Comparison of ENCODE assay signal across 18 cellular contexts in the genomic region with DNA sequence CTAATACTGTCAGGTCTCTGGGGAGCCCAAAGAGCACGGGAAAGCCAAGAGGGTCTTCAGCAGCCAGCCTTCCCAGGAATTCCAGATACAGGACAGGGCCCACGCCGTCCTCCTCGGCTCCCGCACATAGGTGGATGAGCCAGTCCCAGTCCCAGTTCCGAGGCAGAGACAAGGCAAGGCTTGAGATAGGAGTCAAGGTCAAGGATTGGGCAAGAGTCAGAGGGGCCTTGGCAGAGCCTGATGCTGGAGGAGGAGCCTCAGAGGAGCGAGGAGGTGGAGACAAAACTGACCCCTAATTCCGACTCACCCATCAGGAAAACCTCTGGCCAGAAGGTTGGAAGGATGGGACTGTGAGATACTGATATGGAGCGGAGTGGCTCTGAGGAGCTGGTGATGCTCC. TPM values are rescaled to one million over a fixed set of nuclear protein-coding genes. Genes with fewer than 3 reads are reported as not detected.
DNase-seq lines count a peak whose midpoint lies in the region; ATAC-seq, FAIRE-seq and TF ChIP-seq lines count a peak whose summit lies in the region.
"Had no signal": no experiment of that assay in that cellular context is flagged by ENCODE, and none has a peak within 500 bp of the region (broad histone marks: within the 10 kb centered on the region; RNA-seq: fewer than 3 reads in every experiment).

No MANE protein-coding gene starts in this region.

- no peak for FAIRE-seq in H1 (lab: Jason Lieb, UNC)

- H2BK20ac ChIP-seq in H1 (ENCODE audit: low read length): no peak overlapping the region

- no peak for TF ChIP-seq RAD21 in H1 (IDR thresholded peaks at IDR 0.05 in 1 of 2, conservative IDR thresholded peaks at IDR 0.05 in 1 of 2; ENCODE audit: low read depth in 2 of 2, low read length in 2 of 2)

- H3K79me2 ChIP-seq in H1 (ENCODE audit: control insufficient read depth in 1 of 2, insufficient read depth in 2 of 2, low read length in 2 of 2): no peaks in the 10 kb centered on the region

- peak overlapping the region; percentile 37 for H4K91ac ChIP-seq in H1 (replicated peaks; ENCODE audit: insufficient read length, low read length)

- intact Hi-C loops in stomach (cut with DNase I; ENCODE audit: low total_unique reads): no loop called here

- TF ChIP-seq CTCF in H1 (IDR thresholded peaks at IDR 0.05; ENCODE audit: control extremely low read depth in 1 of 3, insufficient read depth in 1 of 3, low read depth in 1 of 3, low read length in 3 of 3): no peak
- no peak for TF ChIP-seq CTCF in omental fat pad (IDR thresholded peaks at IDR 0.05)
- TF ChIP-seq CTCF in stomach (IDR thresholded peaks at IDR 0.05): no peak

- in situ Hi-C loops in HAP-1 (cut with MboI; ENCODE audit: low sequenced_read_pairs): no loop called here

- no peak overlapping the region for H3K56ac ChIP-seq in H1 (replicated peaks; ENCODE audit: insufficient read length, low read depth, low read length)

- H3K14ac ChIP-seq in H1 (ENCODE audit: insufficient read length): no peak overlapping the region

- H3K9me3 Mint-ChIP-seq in stimulated activated effector memory CD8-positive, alpha-beta T cell treated with anti-CD3 and anti-CD28 coated beads, Interleukin-12 subunit alpha, Interleukin-12 subunit beta, amount 100 ng/mL, for 72 hours: no peaks in the 10 kb centered on the region
- H3K9me3 Mint-ChIP-seq: CD4-positive, CD25-positive, alpha-beta regulatory T cell had no signal

- no peak overlapping the region for H2AK5ac ChIP-seq in H1 (ENCODE audit: low read depth, low read length)

- H3K36me3 ChIP-seq in H1 (ENCODE audit: control insufficient read depth in 2 of 4, insufficient read depth in 4 of 4, low read length in 3 of 4) (no peaks in the 10 kb centered on the region), stomach (no peaks in the 10 kb centered on the region), HAP-1 (replicated peaks) (no peaks in the 10 kb centered on the region)
- H3K36me3 ChIP-seq: Peyer's patch had no signal

- TF ChIP-seq EP300 in H1 (IDR thresholded peaks at IDR 0.05; ENCODE audit: borderline replicate concordance in 1 of 2, low read depth in 2 of 2, low read length in 2 of 2) (no peak), stomach (IDR thresholded peaks at IDR 0.05) (no peak)

- TF ChIP-seq POLR2A in H1 (IDR thresholded peaks at IDR 0.05; ENCODE audit: control extremely low read depth in 1 of 2, low read depth in 2 of 2, low read length in 2 of 2): no peak
- no peak for TF ChIP-seq POLR2A in stomach (IDR thresholded peaks at IDR 0.05)

- H4K5ac ChIP-seq in H1 (ENCODE audit: insufficient read length, low read depth, low read length): no peak overlapping the region

- H3K4me1 Mint-ChIP-seq in T-helper 17 cell: peaks cover 3% of the 10 kb centered on the region
- H3K4me1 Mint-ChIP-seq in stimulated activated effector memory CD8-positive, alpha-beta T cell treated with anti-CD3 and anti-CD28 coated beads, Interleukin-12 subunit alpha, Interleukin-12 subunit beta, amount 100 ng/mL, for 72 hours: no peaks in the 10 kb centered on the region
- H3K4me1 Mint-ChIP-seq: CD4-positive, CD25-positive, alpha-beta regulatory T cell had no signal

- H2BK5ac ChIP-seq in H1 (ENCODE audit: low read depth, low read length): no peak overlapping the region

- H3K4me1 ChIP-seq in H1 (replicated peaks in 1 of 4; ENCODE audit: control insufficient read depth in 3 of 4, insufficient read depth in 4 of 4, low read length in 3 of 4): no peaks in the 10 kb centered on the region
- H3K4me1 ChIP-seq in stomach: peaks cover 0 to 11% (median 5%) of the 10 kb centered on the region in 4 donors
- H3K4me1 ChIP-seq in HAP-1: no peaks in the 10 kb centered on the region

- no peak overlapping the region for H3K4me2 ChIP-seq in H1 (ENCODE audit: insufficient read depth in 1 of 2, low read depth in 2 of 2, low read length in 2 of 2)

- H3K23me2 ChIP-seq in H1 (ENCODE audit: low read depth, low read length): no peaks in the 10 kb centered on the region

- no peak overlapping the region for H2BK120ac ChIP-seq in H1 (replicated peaks; ENCODE audit: low read depth, low read length)

- H3K4ac ChIP-seq in H1 (replicated peaks; ENCODE audit: insufficient read length, low read depth, low read length): no peak overlapping the region

- H3K9ac ChIP-seq in H1 (replicated peaks in 1 of 4; ENCODE audit: extremely low read depth in 1 of 4, low read depth in 3 of 4, low read length in 3 of 4): no peak overlapping the region
- H3K9ac ChIP-seq: GM23248 had no signal

- DNase-seq in T-helper 17 cell (no peak), H1 (ENCODE audit: low read depth in 1 of 2, low spot score in 2 of 2) (no peak), omental fat pad (ENCODE audit: low spot score) (no peak), stomach (no peak), HAP-1 (ENCODE audit: low spot score in 2 of 2) (no peak), activated T-cell treated with anti-CD3 and anti-CD28 coated beads for 4 hours (no peak)
- DNase-seq in stimulated activated effector memory CD8-positive, alpha-beta T cell treated with anti-CD3 and anti-CD28 coated beads, Interleukin-12 subunit alpha, Interleukin-12 subunit beta, amount 100 ng/mL, for 72 hours (ENCODE audit: low spot score in 2 of 2): no peak
- DNase-seq: CD4-positive, CD25-positive, alpha-beta regulatory T cell; DMS79; GM23248; HCEC 1CT; Kasumi-1; NCI-H1694 treated with DMSO at 0.1 percent for 48 hours; NCI-H2081 treated with DMSO at 0.1 percent for 48 hours; NCI-H526; Peyer's patch; Right ventricle myocardium superior had no signal

- no peak overlapping the region for H3K4me3 ChIP-seq in H1 (ENCODE audit: extremely low read depth in 1 of 4, insufficient read depth in 2 of 4, low read depth in 3 of 4, low read length in 4 of 4)
- H3K4me3 ChIP-seq in stomach: no peak overlapping the region
- no peak overlapping the region for H3K4me3 ChIP-seq in HAP-1
- H3K4me3 ChIP-seq: GM23248, Peyer's patch had no signal

- H3K9me3 ChIP-seq in T-helper 17 cell (ENCODE audit: control insufficient read depth, low read length, poor library complexity, severe bottlenecking) (no peaks in the 10 kb centered on the region), H1 (ENCODE audit: insufficient read depth in 2 of 2, low read depth in 1 of 2, low read length in 1 of 2) (no peaks in the 10 kb centered on the region), stomach (no peaks in the 10 kb centered on the region), HAP-1 (no peaks in the 10 kb centered on the region)
- H3K9me3 ChIP-seq: Peyer's patch had no signal

- no peaks in the 10 kb centered on the region for H4K20me1 ChIP-seq in H1 (replicated peaks in 1 of 2; ENCODE audit: control insufficient read depth in 1 of 2, insufficient read depth in 2 of 2, low read length in 2 of 2)

- peak overlapping the region; percentile 71 for H3K27ac Mint-ChIP-seq in T-helper 17 cell
- peak overlapping the region; percentile 74 for H3K27ac Mint-ChIP-seq in stimulated activated effector memory CD8-positive, alpha-beta T cell treated with anti-CD3 and anti-CD28 coated beads, Interleukin-12 subunit alpha, Interleukin-12 subunit beta, amount 100 ng/mL, for 72 hours

- H3K27me3 ChIP-seq in H1 (replicated peaks in 1 of 4; ENCODE audit: control insufficient read depth in 3 of 4, extremely low read depth in 1 of 4, insufficient read depth in 3 of 4, low read length in 3 of 4): no peaks in the 10 kb centered on the region
- no peaks in the 10 kb centered on the region for H3K27me3 ChIP-seq in stomach
- no peaks in the 10 kb centered on the region for H3K27me3 ChIP-seq in HAP-1 (ENCODE audit: low read depth)
- H3K27me3 ChIP-seq: Peyer's patch had no signal

- H3K27ac ChIP-seq in H1 (ENCODE audit: low read depth, low read length): no peak overlapping the region
- H3K27ac ChIP-seq in stomach: no peak overlapping the region
- H3K27ac ChIP-seq: GM23248, Peyer's patch had no signal

- H2BK15ac ChIP-seq in H1 (ENCODE audit: low read length): no peak overlapping the region

- POLR2A ChIA-PET in H1 (lab: Charles Lee; ENCODE audit: partially characterized antibody): interaction anchor here (0.7 kb wide), 1 partner anchor 809 kb away, joined by 3 read pairs; no protein-coding TSS in a partner anchor

- no peak overlapping the region for H3K4me3 Mint-ChIP-seq in T-helper 17 cell
- no peak overlapping the region for H3K4me3 Mint-ChIP-seq in stimulated activated effector memory CD8-positive, alpha-beta T cell treated with anti-CD3 and anti-CD28 coated beads, Interleukin-12 subunit alpha, Interleukin-12 subunit beta, amount 100 ng/mL, for 72 hours
- H3K4me3 Mint-ChIP-seq: CD4-positive, CD25-positive, alpha-beta regulatory T cell had no signal

- H3K79me1 ChIP-seq in H1 (ENCODE audit: low read depth, low read length): no peaks in the 10 kb centered on the region

- H3K18ac ChIP-seq in H1 (ENCODE audit: extremely low read depth, low read length): no peak overlapping the region

- H2AFZ ChIP-seq in H1 (ENCODE audit: low read length): no peak overlapping the region
- H2AFZ ChIP-seq: GM23248 had no signal

- WGBS in H1 (ENCODE audit: extremely low coverage in 1 of 2, insufficient coverage in 1 of 2, insufficient read length in 1 of 2, insufficient replicate concordance in 2 of 2, low coverage in 1 of 2, low lambda C conversion rate in 2 of 2, missing lambda C conversion rate in 1 of 2), 2 experiments: 73% methylated on average over 9 of the region's 9 CpGs; no CpG with 5 or more reads in 1 of the 2 experiments
- WGBS in stomach, 5 donors: 85 to 94% (median 90%) methylated on average over 6 to 9 of the region's 9 CpGs

- CTCF ChIA-PET in H1 (lab: Charles Lee; ENCODE audit: partially characterized antibody): interaction anchor here (0.7 to 16.8 kb wide), 16 partner anchors 12 to 214 kb away, joined by 3 to 108 read pairs (median 4); a partner anchor contains a TSS

- H3K23ac ChIP-seq in H1 (ENCODE audit: insufficient read length): no peak overlapping the region

- no peaks in the 10 kb centered on the region for H3K36me3 Mint-ChIP-seq in T-helper 17 cell (ENCODE audit: low read depth)
- no peaks in the 10 kb centered on the region for H3K36me3 Mint-ChIP-seq in stimulated activated effector memory CD8-positive, alpha-beta T cell treated with anti-CD3 and anti-CD28 coated beads, Interleukin-12 subunit alpha, Interleukin-12 subunit beta, amount 100 ng/mL, for 72 hours
- H3K36me3 Mint-ChIP-seq: CD4-positive, CD25-positive, alpha-beta regulatory T cell had no signal

- ATAC-seq in T-helper 17 cell: no peak
- peak; percentile 47 for ATAC-seq in omental fat pad (ENCODE audit: low FRiP score)
- no peak for ATAC-seq in stimulated activated effector memory CD8-positive, alpha-beta T cell treated with anti-CD3 and anti-CD28 coated beads, Interleukin-12 subunit alpha, Interleukin-12 subunit beta, amount 100 ng/mL, for 72 hours

- no peaks in the 10 kb centered on the region for H3K27me3 Mint-ChIP-seq in T-helper 17 cell
- H3K27me3 Mint-ChIP-seq: CD4-positive, CD25-positive, alpha-beta regulatory T cell had no signal

- no peak overlapping the region for H2BK12ac ChIP-seq in H1 (ENCODE audit: low read depth, low read length)

- no peak overlapping the region for H4K8ac ChIP-seq in H1 (ENCODE audit: extremely low read depth, insufficient read depth, low read length)

RNA-seq across cellular contexts. Expression of a gene that starts 21.0 kb away (rescaled TPM):
- total RNA-seq in T-helper 17 cell: not detected
- total RNA-seq in H1 (2021; fragmentation: NEBNext Ultra II Directional; extraction: Animal tissue kit (Norgen Biotek cat#: 25700)): 0.08 TPM in 1 of 2 replicates, not detected in the other
- polyA plus RNA-seq in H1 (2011; rRNA removed): 0.05 and 0.06 TPM in 2 replicates
- 0.05 TPM for polyA plus RNA-seq in H1 (2011; cell fraction: cytosol; rRNA removed)
- polyA plus RNA-seq in H1 (2011; cell fraction: nucleus; rRNA removed): 0.06 TPM
- 0.05 to 0.06 TPM in 2 of 4 replicates, not detected in the others for polyA plus RNA-seq in H1 (2012, experiment 1 of 2)
- polyA plus RNA-seq in H1 (2012, experiment 2 of 2): 0.07 TPM
- 0.04 TPM for polyA plus RNA-seq in H1 (2013, experiment 1 of 2)
- polyA plus RNA-seq in H1 (2013, experiment 2 of 2): 0.09 TPM
- 0.03 and 0.10 TPM in 2 replicates for polyA minus RNA-seq in H1 (2011; rRNA and poly(A)+ RNA removed)
- polyA minus RNA-seq in H1 (2011; cell fraction: cytosol; rRNA and poly(A)+ RNA removed): 0.37 TPM
- polyA minus RNA-seq in H1 (2011; cell fraction: nucleus; rRNA and poly(A)+ RNA removed): 0.20 TPM
- total RNA-seq in omental fat pad: 1 to 10 TPM in 1 of 4 donors, under 1 TPM in 2, not detected in 1; 0.37 to 5.5 (median 0.75) TPM
- under 1 TPM in 3 of 5 donors, not detected in 2; 0.29 to 0.45 (median 0.37) TPM for total RNA-seq in stomach
- 1 to 10 TPM in 2 of 3 donors, not detected in 1; 3.1 to 3.7 TPM for polyA plus RNA-seq in stomach
- total RNA-seq: CD4-positive, CD25-positive, alpha-beta regulatory T cell; OCI-LY7; Right ventricle myocardium superior had no signal
- polyA plus RNA-seq: CD4-positive, CD25-positive, alpha-beta regulatory T cell had no signal
